ENCODE assay signal across 30 cellular contexts in genomic region chr6:11183761-11184362, GRCh38.
"Had no signal": no experiment of that assay in that cellular context is flagged by ENCODE, and none has a peak within 500 bp of the region (broad histone marks: within the 10 kb centered on the region; RNA-seq: fewer than 3 reads in every experiment).

No MANE protein-coding gene starts in this region.

- H3K4me3 ChIP-seq: K562, MG63, SJCRH30, SK-N-MC had no signal

- H3K9me3 ChIP-seq: MG63, SJCRH30 had no signal

- H3K27ac ChIP-seq: SJCRH30, SK-N-MC had no signal

- H3K36me3 ChIP-seq: SJCRH30 had no signal

- H3K9me3 Mint-ChIP-seq: central memory CD8-positive, alpha-beta T cell had no signal

- H3K27ac Mint-ChIP-seq: activated CD4-positive, alpha-beta T cell treated with anti-CD3 and anti-CD28 coated beads, Interleukin-2, amount 10 ng/mL, durations not matched to agents 24 days and 14 days; activated naive CD4-positive, alpha-beta T cell treated with anti-CD3 and anti-CD28 coated beads for 36 hours; activated naive CD4-positive, alpha-beta T cell treated with anti-CD3 and anti-CD28 coated beads, Interleukin-2, amount 50 U/mL, for 72 hours; activated T-helper 1 cell treated with anti-CD3 and anti-CD28 coated beads, Interleukin-12 subunit alpha, Interleukin-12 subunit beta, Interleukin-2, Interleukin-4 antibody, amounts not matched to agents 30 ng/mL and 10 ng/mL and 1 ng/mL, durations not matched to agents 14 hours and 24 hours and 36 hours had no signal

- H3K27me3 Mint-ChIP-seq: activated CD4-positive, alpha-beta T cell treated with anti-CD3 and anti-CD28 coated beads, Interleukin-2, amount 10 ng/mL, durations not matched to agents 24 days and 14 days; brain; central memory CD8-positive, alpha-beta T cell had no signal

- H3K4me1 Mint-ChIP-seq: central memory CD8-positive, alpha-beta T cell had no signal

- ATAC-seq: activated naive CD4-positive, alpha-beta T cell treated with anti-CD3 and anti-CD28 coated beads, Interleukin-2, amount 50 U/mL, for 72 hours; activated T-cell treated with anti-CD3 and anti-CD28 coated beads, Interleukin-2, amount 50 U/mL, for 4 hours; K562; Panc1 had no signal

- H3K4me3 Mint-ChIP-seq: activated CD4-positive, alpha-beta T cell treated with anti-CD3 and anti-CD28 coated beads, Interleukin-2, amount 10 ng/mL, durations not matched to agents 24 days and 14 days; activated naive CD4-positive, alpha-beta T cell treated with anti-CD3 and anti-CD28 coated beads for 36 hours; activated T-cell treated with anti-CD3 and anti-CD28 coated beads, Interleukin-2, amount 50 U/mL, for 4 hours; activated T-helper 1 cell treated with anti-CD3 and anti-CD28 coated beads, Interleukin-12 subunit alpha, Interleukin-12 subunit beta, Interleukin-2, Interleukin-4 antibody, amounts not matched to agents 30 ng/mL and 10 ng/mL and 1 ng/mL, durations not matched to agents 14 hours and 24 hours and 36 hours; brain; central memory CD8-positive, alpha-beta T cell had no signal

- H3K4me1 ChIP-seq: SJCRH30 had no signal

- DNase-seq: activated CD4-positive, alpha-beta T cell treated with anti-CD3 and anti-CD28 coated beads, Interleukin-2, amount 10 ng/mL, durations not matched to agents 24 days and 14 days; activated CD4-positive, alpha-beta T cell treated with anti-CD3 and anti-CD28 coated beads, Interleukin-2, amount 50 U/mL, for 4 hours; activated CD8-positive, alpha-beta memory T cell treated with anti-CD3 and anti-CD28 coated beads, Interleukin-2, amount 50 U/mL, for 4 hours; activated gamma-delta T cell treated with Interleukin-2 at 50 U/mL for 16 hours; activated naive CD4-positive, alpha-beta T cell treated with anti-CD3 and anti-CD28 coated beads for 36 hours; activated T-cell treated with anti-CD3 and anti-CD28 coated beads for 4 hours; activated T-cell treated with anti-CD3 and anti-CD28 coated beads, Interleukin-2, amount 50 U/mL, for 4 hours; anterior cingulate cortex; MG63; NCI-H1092; NCI-H1417; NCI-H146; NCI-H187; NCI-H2029 treated with DMSO at 0.1 percent for 48 hours; NCI-H2107; NCI-H2171; NCI-H2227 treated with DMSO at 0.1 percent for 48 hours; NCI-H446; NCI-H510A treated with DMSO at 0.1 percent for 48 hours; NCI-H526 treated with DMSO at 0.1 percent for 48 hours; SHP77; SJCRH30; T1000 had no signal

- H3K27me3 ChIP-seq: MG63, SJCRH30 had no signal
